In the genomic region with DNA sequence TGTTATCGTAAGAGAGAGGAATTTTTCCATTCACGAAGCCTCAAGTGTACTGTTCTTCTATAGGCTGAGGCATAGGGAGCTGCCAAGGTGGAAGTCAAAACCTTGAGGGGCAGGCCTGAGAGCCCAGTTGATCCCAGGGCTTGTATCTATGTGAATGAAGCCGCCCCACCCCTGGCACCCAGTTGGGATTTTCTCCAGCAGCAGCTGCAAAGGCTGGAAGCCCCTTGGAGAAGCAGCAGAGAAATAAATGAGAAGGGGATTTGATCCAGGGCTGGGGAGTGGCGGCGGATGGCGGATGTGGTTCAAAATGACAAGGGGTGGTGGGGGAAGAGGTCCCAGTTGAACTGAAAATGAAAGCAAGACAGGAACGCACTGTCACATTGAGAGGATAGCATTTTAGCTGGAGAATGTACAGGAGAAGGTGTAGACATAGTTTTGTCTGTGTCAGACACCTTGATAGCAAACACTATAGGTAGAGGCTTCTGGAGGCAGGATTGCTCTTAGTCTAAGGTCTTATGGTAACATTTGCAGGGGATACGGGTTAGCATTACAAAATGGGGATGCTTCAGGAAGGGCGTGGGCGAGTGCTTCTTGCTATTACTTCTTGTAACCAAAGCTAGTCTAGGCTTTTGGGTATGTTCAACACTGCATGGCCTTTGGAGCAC, we compare ENCODE assay signal across 8 cellular contexts.
A peak's percentile ranks its signal among the peaks of the same experiment; 100 is the strongest.
DNase-seq lines count a peak whose midpoint lies in the region; ATAC-seq and TF ChIP-seq lines count a peak whose summit lies in the region.

No MANE protein-coding gene starts in this region.

- H3F3A ChIP-seq in OCI-LY1 (ENCODE audit: insufficient read depth, low read length), result no peaks in the 10 kb centered on the region

- H4K20me1 ChIP-seq in OCI-LY1 (ENCODE audit: insufficient read depth, low read length), result no peaks in the 10 kb centered on the region

- H3K9me3 ChIP-seq in OCI-LY1 (ENCODE audit: low read length), result no peaks in the 10 kb centered on the region

- H3K4me3 ChIP-seq in OCI-LY1 (ENCODE audit: low read depth, low read length, poor library complexity, severe bottlenecking), result peak overlapping the region; percentile 49

- DNase-seq in GF-D8 (lab: John Stamatoyannopoulos, UW), result peak; percentile 5
- peak; percentile 33 for DNase-seq in activated T-helper 9 cell treated with anti-CD3 and anti-CD28 coated beads, Interleukin-2, amount 50 U/mL, for 16 hours (ENCODE audit: low read depth)
- peak; percentile 29 to 47 for DNase-seq in stimulated activated CD4-positive, alpha-beta T cell treated with anti-CD3 and anti-CD28 coated beads, Interleukin-4, amount 100 ng/mL, for 4 hours
- DNase-seq in DMS 273 treated with DMSO at 0.1 percent for 48 hours (lab: John Stamatoyannopoulos, UW), result no peak
- DNase-seq in LoVo (ENCODE audit: low spot score), result no peak

- H3K27ac ChIP-seq in OCI-LY1 (ENCODE audit: low read depth, low read length, poor library complexity, severe bottlenecking), result peak overlapping the region; percentile 43

- ATAC-seq in GM21737 (IDR thresholded peaks at IDR 0.05; ENCODE audit: unreplicated experiment) (peak; percentile 71), SK-N-SH treated with all-trans-retinoic acid at 6 μM for 48 hours (no peak)

- no peaks in the 10 kb centered on the region for H3K27me3 ChIP-seq in OCI-LY1 (ENCODE audit: insufficient read depth, low read length)

- H3K79me2 ChIP-seq in OCI-LY1 (ENCODE audit: insufficient read depth, low read length), result no peaks in the 10 kb centered on the region

- peaks cover 16% of the 10 kb centered on the region for H3K4me1 ChIP-seq in OCI-LY1 (ENCODE audit: insufficient read depth, low read length, severe bottlenecking)

- no peaks in the 10 kb centered on the region for H3K36me3 ChIP-seq in OCI-LY1 (ENCODE audit: insufficient read depth, low read length)

- peak overlapping the region; percentile 63 for H3K9ac ChIP-seq in OCI-LY1 (ENCODE audit: low read length)

- no peak overlapping the region for H2AFZ ChIP-seq in OCI-LY1 (ENCODE audit: low read length)

- H3K4me2 ChIP-seq in OCI-LY1 (ENCODE audit: low read length), result peak overlapping the region; percentile 68

- no peak for TF ChIP-seq CTCF in OCI-LY1 (IDR thresholded peaks at IDR 0.05; ENCODE audit: low read length)

- no peaks in the 10 kb centered on the region for H3K9me2 ChIP-seq in OCI-LY1 (ENCODE audit: low read depth, low read length)

TF ChIP-seq in SK-N-SH treated with all-trans-retinoic acid at 6 μM for 48 hours, 23 proteins besides CTCF, POLR2A, EP300 and RAD21:
- TF ChIP-seq CSDC2 (CRISPR knock-in tag; IDR thresholded peaks at IDR 0.05) (no peak), GLIS3 (CRISPR knock-in tag; IDR thresholded peaks at IDR 0.05) (no peak), RARB (CRISPR knock-in tag; IDR thresholded peaks at IDR 0.05) (no peak), ISL1 (CRISPR knock-in tag; IDR thresholded peaks at IDR 0.05) (no peak), CREB5 (CRISPR knock-in tag; IDR thresholded peaks at IDR 0.05; ENCODE audit: low read depth) (no peak), BACH2 (CRISPR knock-in tag; IDR thresholded peaks at IDR 0.05; ENCODE audit: borderline replicate concordance) (no peak), ESRRG (CRISPR knock-in tag; IDR thresholded peaks at IDR 0.05) (no peak), ARNTL (CRISPR knock-in tag; IDR thresholded peaks at IDR 0.05; ENCODE audit: borderline replicate concordance, low read depth) (no peak), TOX (CRISPR knock-in tag; IDR thresholded peaks at IDR 0.05; ENCODE audit: borderline replicate concordance) (no peak), ZNF8 (CRISPR knock-in tag; IDR thresholded peaks at IDR 0.05) (no peak), POU6F1 (CRISPR knock-in tag; IDR thresholded peaks at IDR 0.05; ENCODE audit: borderline replicate concordance, low read depth) (no peak), ZNF70 (CRISPR knock-in tag; IDR thresholded peaks at IDR 0.05) (no peak), ZNF565 (CRISPR knock-in tag; conservative IDR thresholded peaks at IDR 0.05; ENCODE audit: low read depth) (no peak), PATZ1 (CRISPR knock-in tag; IDR thresholded peaks at IDR 0.05; ENCODE audit: borderline replicate concordance) (no peak), ZFP30 (CRISPR knock-in tag; IDR thresholded peaks at IDR 0.05) (no peak), OSR1 (CRISPR knock-in tag; IDR thresholded peaks at IDR 0.05) (no peak)
- TF ChIP-seq, protein P1, sequence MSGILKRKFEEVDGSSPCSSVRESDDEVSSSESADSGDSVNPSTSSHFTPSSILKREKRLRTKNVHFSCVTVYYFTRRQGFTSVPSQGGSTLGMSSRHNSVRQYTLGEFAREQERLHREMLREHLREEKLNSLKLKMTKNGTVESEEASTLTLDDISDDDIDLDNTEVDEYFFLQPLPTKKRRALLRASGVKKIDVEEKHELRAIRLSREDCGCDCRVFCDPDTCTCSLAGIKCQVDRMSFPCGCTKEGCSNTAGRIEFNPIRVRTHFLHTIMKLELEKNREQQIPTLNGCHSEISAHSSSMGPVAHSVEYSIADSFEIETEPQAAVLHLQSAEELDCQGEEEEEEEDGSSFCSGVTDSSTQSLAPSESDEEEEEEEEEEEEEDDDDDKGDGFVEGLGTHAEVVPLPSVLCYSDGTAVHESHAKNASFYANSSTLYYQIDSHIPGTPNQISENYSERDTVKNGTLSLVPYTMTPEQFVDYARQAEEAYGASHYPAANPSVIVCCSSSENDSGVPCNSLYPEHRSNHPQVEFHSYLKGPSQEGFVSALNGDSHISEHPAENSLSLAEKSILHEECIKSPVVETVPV (CRISPR knock-in tag; IDR thresholded peaks at IDR 0.05), result no peak

Comparison
In these comparisons a context has a peak if more than half of its experiments do, and no peak if none do; other contexts are left out.
1. DNase-seq: peak in GF-D8 (single experiment), activated T-helper 9 cell treated with anti-CD3 and anti-CD28 coated beads, Interleukin-2, amount 50 U/mL, for 16 hours (single experiment) and stimulated activated CD4-positive, alpha-beta T cell treated with anti-CD3 and anti-CD28 coated beads, Interleukin-4, amount 100 ng/mL, for 4 hours (2 of 2); none in DMS 273 treated with DMSO at 0.1 percent for 48 hours (single experiment) and LoVo (single experiment).